ENCODE assay signal across 8 cellular contexts in genomic region chr13:63882052-63882451, GRCh38.
"Had no signal": no experiment of that assay in that cellular context is flagged by ENCODE, and none has a peak within 500 bp of the region (broad histone marks: within the 10 kb centered on the region; RNA-seq: fewer than 3 reads in every experiment).

No MANE protein-coding gene starts in this region.

- H3K9me3 ChIP-seq: HAP-1 had no signal

- H3K4me2 ChIP-seq: GM23338 had no signal

- H3K36me3 ChIP-seq: HAP-1 had no signal

- DNase-seq: H7, HFFc6, Kasumi-1, KG1 had no signal

- H3K27ac ChIP-seq: HL-60 had no signal

- ATAC-seq: GM23338, HCT116 had no signal

- H2AFZ ChIP-seq: GM23338 had no signal

- H3K4me1 ChIP-seq: HAP-1 had no signal

- H3K4me3 ChIP-seq: GM23338, HAP-1 had no signal
